1 cellular context compared by ENCODE assay signal in the genomic region with DNA sequence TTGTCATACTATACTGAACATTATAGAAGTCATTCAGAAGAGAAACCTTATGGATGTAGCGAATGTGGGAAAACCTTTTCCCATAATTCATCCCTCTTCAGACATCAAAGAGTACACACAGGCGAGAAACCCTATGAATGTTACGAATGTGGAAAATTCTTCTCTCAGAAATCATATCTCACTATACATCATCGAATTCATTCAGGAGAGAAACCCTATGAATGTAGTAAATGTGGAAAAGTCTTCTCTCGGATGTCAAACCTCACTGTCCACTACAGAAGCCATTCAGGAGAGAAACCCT.
TF ChIP-seq lines count a peak whose summit lies in the region.

No MANE protein-coding gene starts in this region.

TF ChIP-seq in WTC11, 78 proteins besides CTCF, POLR2A, EP300 and RAD21 (continued from another document):
- TF ChIP-seq, protein P1, sequence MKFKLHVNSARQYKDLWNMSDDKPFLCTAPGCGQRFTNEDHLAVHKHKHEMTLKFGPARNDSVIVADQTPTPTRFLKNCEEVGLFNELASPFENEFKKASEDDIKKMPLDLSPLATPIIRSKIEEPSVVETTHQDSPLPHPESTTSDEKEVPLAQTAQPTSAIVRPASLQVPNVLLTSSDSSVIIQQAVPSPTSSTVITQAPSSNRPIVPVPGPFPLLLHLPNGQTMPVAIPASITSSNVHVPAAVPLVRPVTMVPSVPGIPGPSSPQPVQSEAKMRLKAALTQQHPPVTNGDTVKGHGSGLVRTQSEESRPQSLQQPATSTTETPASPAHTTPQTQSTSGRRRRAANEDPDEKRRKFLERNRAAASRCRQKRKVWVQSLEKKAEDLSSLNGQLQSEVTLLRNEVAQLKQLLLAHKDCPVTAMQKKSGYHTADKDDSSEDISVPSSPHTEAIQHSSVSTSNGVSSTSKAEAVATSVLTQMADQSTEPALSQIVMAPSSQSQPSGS (CRISPR knock-in tag; IDR thresholded peaks at IDR 0.05; ENCODE audit: borderline replicate concordance, low read depth): no peak
- TF ChIP-seq MYBL2 (CRISPR knock-in tag; IDR thresholded peaks at IDR 0.05): no peak
- TF ChIP-seq, protein P2, sequence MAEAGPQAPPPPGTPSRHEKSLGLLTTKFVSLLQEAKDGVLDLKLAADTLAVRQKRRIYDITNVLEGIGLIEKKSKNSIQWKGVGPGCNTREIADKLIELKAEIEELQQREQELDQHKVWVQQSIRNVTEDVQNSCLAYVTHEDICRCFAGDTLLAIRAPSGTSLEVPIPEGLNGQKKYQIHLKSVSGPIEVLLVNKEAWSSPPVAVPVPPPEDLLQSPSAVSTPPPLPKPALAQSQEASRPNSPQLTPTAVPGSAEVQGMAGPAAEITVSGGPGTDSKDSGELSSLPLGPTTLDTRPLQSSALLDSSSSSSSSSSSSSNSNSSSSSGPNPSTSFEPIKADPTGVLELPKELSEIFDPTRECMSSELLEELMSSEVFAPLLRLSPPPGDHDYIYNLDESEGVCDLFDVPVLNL (CRISPR knock-in tag; IDR thresholded peaks at IDR 0.05; ENCODE audit: borderline replicate concordance, low read depth): no peak
- TF ChIP-seq FOXP1 (CRISPR knock-in tag; IDR thresholded peaks at IDR 0.05; ENCODE audit: borderline replicate concordance): no peak
- TF ChIP-seq, protein P3, sequence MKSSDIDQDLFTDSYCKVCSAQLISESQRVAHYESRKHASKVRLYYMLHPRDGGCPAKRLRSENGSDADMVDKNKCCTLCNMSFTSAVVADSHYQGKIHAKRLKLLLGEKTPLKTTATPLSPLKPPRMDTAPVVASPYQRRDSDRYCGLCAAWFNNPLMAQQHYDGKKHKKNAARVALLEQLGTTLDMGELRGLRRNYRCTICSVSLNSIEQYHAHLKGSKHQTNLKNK (CRISPR knock-in tag; IDR thresholded peaks at IDR 0.05): no peak
- no peak for TF ChIP-seq JAZF1 (CRISPR knock-in tag; IDR thresholded peaks at IDR 0.05)
- TF ChIP-seq, protein P4, sequence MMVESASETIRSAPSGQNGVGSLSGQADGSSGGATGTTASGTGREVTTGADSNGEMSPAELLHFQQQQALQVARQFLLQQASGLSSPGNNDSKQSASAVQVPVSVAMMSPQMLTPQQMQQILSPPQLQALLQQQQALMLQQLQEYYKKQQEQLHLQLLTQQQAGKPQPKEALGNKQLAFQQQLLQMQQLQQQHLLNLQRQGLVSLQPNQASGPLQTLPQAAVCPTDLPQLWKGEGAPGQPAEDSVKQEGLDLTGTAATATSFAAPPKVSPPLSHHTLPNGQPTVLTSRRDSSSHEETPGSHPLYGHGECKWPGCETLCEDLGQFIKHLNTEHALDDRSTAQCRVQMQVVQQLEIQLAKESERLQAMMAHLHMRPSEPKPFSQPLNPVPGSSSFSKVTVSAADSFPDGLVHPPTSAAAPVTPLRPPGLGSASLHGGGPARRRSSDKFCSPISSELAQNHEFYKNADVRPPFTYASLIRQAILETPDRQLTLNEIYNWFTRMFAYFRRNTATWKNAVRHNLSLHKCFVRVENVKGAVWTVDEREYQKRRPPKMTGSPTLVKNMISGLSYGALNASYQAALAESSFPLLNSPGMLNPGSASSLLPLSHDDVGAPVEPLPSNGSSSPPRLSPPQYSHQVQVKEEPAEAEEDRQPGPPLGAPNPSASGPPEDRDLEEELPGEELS (CRISPR knock-in tag; IDR thresholded peaks at IDR 0.05): no peak
